8 cellular contexts compared by ENCODE assay signal in the genomic region with DNA sequence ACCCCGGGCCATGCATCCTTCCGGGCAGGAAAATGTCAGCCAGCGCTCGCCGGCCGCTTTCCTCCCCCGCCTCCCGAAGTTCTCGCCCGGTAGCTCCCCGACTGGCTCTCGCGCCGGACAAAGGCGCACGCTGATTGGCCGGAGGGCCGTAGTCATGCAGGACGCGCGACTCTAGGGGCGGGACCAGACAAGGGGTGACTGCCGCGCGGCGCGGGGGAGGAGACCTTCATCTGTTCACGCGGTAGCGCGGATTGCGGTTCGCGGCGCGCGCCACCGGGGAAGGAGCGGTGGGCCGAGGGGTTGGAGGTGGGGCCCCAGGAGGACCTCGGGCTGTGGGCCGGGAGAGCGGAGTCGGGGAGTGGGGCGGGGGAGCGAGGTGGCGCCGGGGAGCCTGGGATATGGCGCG. TPM values are rescaled to one million over a fixed set of nuclear protein-coding genes. Genes with fewer than 3 reads are reported as not detected.
DNase-seq lines count a peak whose midpoint lies in the region; ATAC-seq and TF ChIP-seq lines count a peak whose summit lies in the region.

A gene (plus strand): TSS at position 221 of the 406 bp plus-strand sequence. CDS start 178 bp downstream, at position 399.

- peak within 1 kb of the TSS; percentile 92 for H2AFZ ChIP-seq in PC-9

- H4K20me1 ChIP-seq in PC-9 (ENCODE audit: insufficient read depth), result peaks cover 2% of the 10 kb centered on the region; the same call in 1 of the 2 replicates

- peak within 1 kb of the TSS; percentile 87 for H3K4me3 ChIP-seq in PC-9
- peak within 1 kb of the TSS; percentile 77 for H3K4me3 ChIP-seq in epithelial cell of proximal tubule (ENCODE audit: low read depth, low read length)

- no peaks in the 10 kb centered on the region for H3K9me3 ChIP-seq in PC-9 (ENCODE audit: insufficient read depth, low read depth)

- intact Hi-C loops in PC-9 (cut with micrococcal nuclease; ENCODE audit: unreplicated experiment), result loop anchor here (5.0 to 10.0 kb wide), 2 partner anchors 66 to 393 kb away; a partner anchor contains a TSS

- CTCF ChIA-PET in PC-9 (lab: Charles Lee), result interaction anchor here (0.6 to 1.0 kb wide), 3 partner anchors 134 to 381 kb away, joined by 3 to 7 read pairs (median 6); no protein-coding TSS in a partner anchor

- H3F3A ChIP-seq in PC-9 (ENCODE audit: insufficient read depth, low read depth), result peaks cover 13% of the 10 kb centered on the region

- H3K4me2 ChIP-seq in PC-9, result peak within 1 kb of the TSS; percentile 94

- H3K4me1 ChIP-seq in PC-9 (replicated peaks; ENCODE audit: insufficient read depth), result peaks cover 36% of the 10 kb centered on the region

- H3K27ac ChIP-seq in PC-9, result peak within 1 kb of the TSS; percentile 57

- H3K79me2 ChIP-seq in PC-9 (ENCODE audit: low read depth), result peaks cover 43% of the 10 kb centered on the region

- in situ Hi-C loops in KBM-7 (cut with MboI; ENCODE audit: low pct_unique_long_range_greater_than_20kb, low sequenced_read_pairs), result no loop called here

- no TSS peak for BruUV-seq in PC-9 (replicated peaks; lab: Mats Ljungman, UMichigan)

- no peak; the same call in 1 of the 2 replicates for TF ChIP-seq CTCF in PC-9 (conservative IDR thresholded peaks at IDR 0.05)
- no peak for TF ChIP-seq CTCF in epithelial cell of proximal tubule (conservative IDR thresholded peaks at IDR 0.05; ENCODE audit: low read depth, low read length)

- POLR2A ChIA-PET in PC-9 (lab: Charles Lee; ENCODE audit: unreplicated experiment), result interaction anchor here (0.5 to 0.7 kb wide), 7 partner anchors 18 to 387 kb away, joined by 3 to 14 read pairs (median 6); a partner anchor contains a TSS

- peak; percentile 96 for ATAC-seq in GM21723 (IDR thresholded peaks at IDR 0.05; ENCODE audit: unreplicated experiment)

- no peaks in the 10 kb centered on the region for H3K27me3 ChIP-seq in PC-9 (ENCODE audit: insufficient read depth, low read depth)

- DNase-seq in DMS53 treated with DMSO at 0.1 percent for 48 hours (lab: John Stamatoyannopoulos, UW; ENCODE audit: unreplicated experiment) (peak; percentile 97), KBM-7 (peak; percentile 95), PC-9 (peak; percentile 92 to 95), activated T-cell treated with anti-CD3 and anti-CD28 coated beads for 48 hours (ENCODE audit: low read depth) (peak; percentile 96), epithelial cell of proximal tubule (ENCODE audit: low read depth) (peak; percentile 49), mucosa of gallbladder (ENCODE audit: low spot score) (peak; percentile 96)
- DNase-seq in stimulated activated CD8-positive, alpha-beta memory T cell treated with anti-CD3 and anti-CD28 coated beads, Interleukin-4, amount 100 ng/mL, for 24 hours (ENCODE audit: low read depth), result peak; percentile 94

- no peaks in the 10 kb centered on the region for H3K36me3 ChIP-seq in PC-9 (ENCODE audit: low read depth)

- no peaks in the 10 kb centered on the region for H3K9me2 ChIP-seq in PC-9 (ENCODE audit: insufficient read depth)

RNA-seq across cellular contexts. Expression of the gene that starts here (rescaled TPM):
- total RNA-seq in PC-9 (2021) (5.5 and 13.1 TPM in 2 replicates), epithelial cell of proximal tubule (6.9 and 7.0 TPM in 2 replicates), mucosa of gallbladder (9.4 TPM)

Comparison
In these comparisons a context has a peak if more than half of its experiments do, and no peak if none do; other contexts are left out.
1. Peak in every context shown above with its lines: DNase-seq, ATAC-seq, H3K4me3 ChIP-seq and H3K27ac ChIP-seq.